8 cellular contexts compared by ENCODE assay signal in genomic region chr1:156356875-156357534, GRCh38.
DNase-seq lines count a peak whose midpoint lies in the region; ATAC-seq and TF ChIP-seq lines count a peak whose summit lies in the region.

No MANE protein-coding gene starts in this region.

- TF ChIP-seq EP300 in Ishikawa (IDR thresholded peaks at IDR 0.05; ENCODE audit: borderline replicate concordance) = no peak

- no peak for ATAC-seq in GM19452 (IDR thresholded peaks at IDR 0.05; ENCODE audit: unreplicated experiment)
- ATAC-seq in HG02981 (IDR thresholded peaks at IDR 0.05; ENCODE audit: unreplicated experiment) = no peak

- DNase-seq in RPMI8226 (peak; percentile 92), iPS DF 4.7 (ENCODE audit: extremely low read depth, low spot score) (peak; percentile 81)
- peak; percentile 65 for DNase-seq in activated naive CD4-positive, alpha-beta T cell treated with anti-CD3 and anti-CD28 coated beads, Interleukin-2, amount 50 U/mL, for 16 hours
- DNase-seq in stimulated activated CD4-positive, alpha-beta T cell treated with anti-CD3 and anti-CD28 coated beads, Interleukin-1b, Interleukin-23, amount 100 ng/mL, for 4 hours (ENCODE audit: low read depth in 2 of 2) = peak; percentile 60 to 67

- TF ChIP-seq RAD21 in Ishikawa (IDR thresholded peaks at IDR 0.05; ENCODE audit: low read depth) = peak; percentile 63; the same call in 1 of the 2 replicates

- peak; percentile 91 for TF ChIP-seq CTCF in GM12872 (IDR thresholded peaks at IDR 0.05; ENCODE audit: insufficient read depth, low read depth, low read length)

TF ChIP-seq in Ishikawa, 13 proteins besides CTCF, POLR2A, EP300 and RAD21:
- TF ChIP-seq ZBTB7A (IDR thresholded peaks at IDR 0.05; ENCODE audit: low read depth) (peak; percentile 78; the same call in 1 of the 2 replicates), NFIC (IDR thresholded peaks at IDR 0.05) (peak; percentile 33; the same call in 1 of the 2 replicates), MAX (IDR thresholded peaks at IDR 0.05) (peak; percentile 19; the same call in 1 of the 2 replicates), TCF12 (IDR thresholded peaks at IDR 0.05; ENCODE audit: low read depth) (no peak)
TF ChIP-seq in Ishikawa: peak in this region for 3.
